In genomic region chr10:129323877-129324276, GRCh38 we compare ENCODE assay signal across 14 cellular contexts.
DNase-seq lines count a peak whose midpoint lies in the region; ATAC-seq and TF ChIP-seq lines count a peak whose summit lies in the region.
"Had no signal": no experiment of that assay in that cellular context is flagged by ENCODE, and none has a peak within 500 bp of the region (broad histone marks: within the 10 kb centered on the region; RNA-seq: fewer than 3 reads in every experiment).

No MANE protein-coding gene starts in this region.

- H3K36me3 ChIP-seq in mesenchymal stem cell (ENCODE audit: control insufficient read depth in 1 of 2, insufficient read depth in 2 of 2, low read depth in 1 of 2, low read length in 2 of 2), result no peaks in the 10 kb centered on the region
- H3K36me3 ChIP-seq: BE2C had no signal

- peaks cover 5% of the 10 kb centered on the region for H3K9me3 ChIP-seq in mesenchymal stem cell (ENCODE audit: control insufficient read depth, low read length)
- H3K9me3 ChIP-seq: BE2C had no signal

- no peak for ATAC-seq in GM18520 (IDR thresholded peaks at IDR 0.05; ENCODE audit: unreplicated experiment)
- ATAC-seq: HCT116 had no signal

- H4K8ac ChIP-seq in mesenchymal stem cell (ENCODE audit: low read length), result no peak overlapping the region

- no peak overlapping the region for H2AK5ac ChIP-seq in mesenchymal stem cell (ENCODE audit: low read length, severe bottlenecking)

- in situ Hi-C loops in KBM-7 (cut with MboI; ENCODE audit: low pct_unique_long_range_greater_than_20kb, low sequenced_read_pairs), result no loop called here

- H3K9ac ChIP-seq in mesenchymal stem cell (ENCODE audit: low read length), result no peak overlapping the region
- H3K9ac ChIP-seq: KMS-11 had no signal

- no CpG with 5 or more reads among the region's 4 CpGs for WGBS in mesenchymal stem cell

- H3K14ac ChIP-seq in mesenchymal stem cell (ENCODE audit: low read length in 2 of 2), result no peak overlapping the region

- H3K4ac ChIP-seq in mesenchymal stem cell (ENCODE audit: low read depth in 1 of 2, low read length in 2 of 2), result no peak overlapping the region

- H3K79me1 ChIP-seq in mesenchymal stem cell (replicated peaks; ENCODE audit: low read length, poor library complexity, severe bottlenecking), result no peaks in the 10 kb centered on the region

- no peak for TF ChIP-seq CTCF in VCaP (conservative IDR thresholded peaks at IDR 0.05)

- H2BK120ac ChIP-seq in mesenchymal stem cell (ENCODE audit: low read depth, low read length), result no peak overlapping the region

- DNase-seq in H4 (ENCODE audit: low spot score) (peak; percentile 21), mesenchymal stem cell (peak; percentile 29), NCI-H1694 treated with DMSO at 0.1 percent for 48 hours (lab: John Stamatoyannopoulos, UW) (no peak), KBM-7 (no peak), NCI-H2227 treated with DMSO at 0.1 percent for 48 hours (lab: John Stamatoyannopoulos, UW) (no peak)
- DNase-seq: BE2C; CD4-positive, alpha-beta memory T cell; DMS79; EL had no signal

- H2BK5ac ChIP-seq in mesenchymal stem cell (ENCODE audit: low read depth, low read length, poor library complexity, severe bottlenecking), result no peak overlapping the region

- H3K4me3 ChIP-seq in mesenchymal stem cell (ENCODE audit: insufficient read depth in 1 of 2, low read depth in 1 of 2, low read length in 2 of 2), result no peak overlapping the region

- H2AFZ ChIP-seq in mesenchymal stem cell (ENCODE audit: low read depth, low read length), result no peak overlapping the region

- H3K27me3 ChIP-seq in mesenchymal stem cell (ENCODE audit: control insufficient read depth in 1 of 2, insufficient read depth in 1 of 2, low read length in 2 of 2), result peaks cover 0 to 30% of the 10 kb centered on the region in 2 experiments
- H3K27me3 ChIP-seq: BE2C had no signal

- no peak overlapping the region for H3K18ac ChIP-seq in mesenchymal stem cell (ENCODE audit: low read depth in 1 of 2, low read length in 2 of 2)

- H3K27ac ChIP-seq in VCaP (peak overlapping the region; percentile 32), mesenchymal stem cell (ENCODE audit: low read length, poor library complexity, severe bottlenecking) (no peak overlapping the region)
- H3K27ac ChIP-seq: C4-2B, KMS-11 had no signal

- no peak overlapping the region for H2BK15ac ChIP-seq in mesenchymal stem cell (ENCODE audit: low read depth, poor library complexity, severe bottlenecking)

- no peak overlapping the region for H3K4me2 ChIP-seq in mesenchymal stem cell (ENCODE audit: low read length, poor library complexity, severe bottlenecking)
- H3K4me2 ChIP-seq: KMS-11 had no signal

- no peaks in the 10 kb centered on the region for H3K4me1 ChIP-seq in mesenchymal stem cell (ENCODE audit: control insufficient read depth, insufficient read depth, low read depth, low read length)

- no peak overlapping the region for H4K91ac ChIP-seq in mesenchymal stem cell (ENCODE audit: low read length)

- no peak overlapping the region for H2BK12ac ChIP-seq in mesenchymal stem cell (ENCODE audit: low read length in 2 of 2)

- no peak overlapping the region for H3K23ac ChIP-seq in mesenchymal stem cell (ENCODE audit: low read length in 2 of 2)

Comparison
In these comparisons a context has a peak if more than half of its experiments do, and no peak if none do; other contexts are left out.
1. DNase-seq: peak in H4 (single experiment) and mesenchymal stem cell (single experiment); none in NCI-H1694 treated with DMSO at 0.1 percent for 48 hours (single experiment), KBM-7 (single experiment) and NCI-H2227 treated with DMSO at 0.1 percent for 48 hours (single experiment).